Comparison of ENCODE assay signal across 8 cellular contexts in the genomic region with DNA sequence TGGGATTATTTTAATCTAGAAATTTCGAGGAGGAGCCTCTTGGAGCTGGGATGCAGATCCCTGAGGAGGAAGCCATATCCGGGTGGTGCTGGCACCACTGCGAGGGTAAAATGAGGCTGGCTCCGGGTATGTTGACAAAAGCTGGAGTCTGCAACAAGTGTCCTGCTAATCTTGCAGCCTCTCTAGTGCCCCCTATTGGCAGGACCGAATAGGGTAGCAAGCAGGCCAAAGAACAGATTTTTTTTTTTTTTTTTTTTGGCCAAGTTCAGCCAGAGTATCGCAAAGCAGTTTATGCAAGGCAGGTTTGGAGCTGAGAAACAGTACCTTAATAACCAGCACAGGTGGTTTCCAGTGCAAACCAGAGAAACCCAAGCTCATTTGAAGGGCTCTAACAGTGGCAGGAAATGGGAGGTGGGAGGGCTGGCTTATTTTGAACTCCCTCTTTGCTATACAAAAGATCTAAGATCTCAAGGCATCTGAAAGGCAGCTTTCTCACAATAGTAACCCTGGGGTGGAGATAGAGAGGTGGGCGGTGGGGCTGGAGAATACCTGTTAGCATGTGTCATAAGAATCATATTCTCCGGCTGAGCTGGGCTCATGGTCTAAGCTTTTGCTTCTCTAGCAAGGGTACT.
DNase-seq lines count a peak whose midpoint lies in the region; ATAC-seq and TF ChIP-seq lines count a peak whose summit lies in the region.

No MANE protein-coding gene starts in this region.

- TF ChIP-seq CTCF in GM20000 (IDR thresholded peaks at IDR 0.05; ENCODE audit: extremely low read depth, missing control alignments) (peak; percentile 29), choroid plexus epithelial cell (conservative IDR thresholded peaks at IDR 0.05; ENCODE audit: low read depth, low read length) (peak; percentile 37)

- peak; percentile 34 for DNase-seq in GM20000 (ENCODE audit: low spot score)
- peak; percentile 8 for DNase-seq in T-helper 9 cell
- DNase-seq in choroid plexus epithelial cell (ENCODE audit: low read depth): no peak
- peak; percentile 57 to 62 for DNase-seq in stimulated activated CD4-positive, alpha-beta T cell treated with anti-CD3 and anti-CD28 coated beads, Interleukin-2, amount 100 ng/mL, for 48 hours
- no peak for DNase-seq in foreskin melanocyte
- DNase-seq in SHP77 treated with DMSO at 0.1 percent for 48 hours (lab: John Stamatoyannopoulos, UW): no peak

- no peak overlapping the region for H3K4me3 ChIP-seq in choroid plexus epithelial cell (ENCODE audit: low read depth, low read length)

- ATAC-seq in GM19463 (IDR thresholded peaks at IDR 0.05; ENCODE audit: unreplicated experiment) (no peak), HG03196 (IDR thresholded peaks at IDR 0.05; ENCODE audit: unreplicated experiment) (no peak)

Comparison
In these comparisons a context has a peak if more than half of its experiments do, and no peak if none do; other contexts are left out.
1. DNase-seq: peak in GM20000 (single experiment), T-helper 9 cell (single experiment) and stimulated activated CD4-positive, alpha-beta T cell treated with anti-CD3 and anti-CD28 coated beads, Interleukin-2, amount 100 ng/mL, for 48 hours (2 of 2); none in choroid plexus epithelial cell (single experiment), foreskin melanocyte (single experiment) and SHP77 treated with DMSO at 0.1 percent for 48 hours (single experiment).